In the genomic region with DNA sequence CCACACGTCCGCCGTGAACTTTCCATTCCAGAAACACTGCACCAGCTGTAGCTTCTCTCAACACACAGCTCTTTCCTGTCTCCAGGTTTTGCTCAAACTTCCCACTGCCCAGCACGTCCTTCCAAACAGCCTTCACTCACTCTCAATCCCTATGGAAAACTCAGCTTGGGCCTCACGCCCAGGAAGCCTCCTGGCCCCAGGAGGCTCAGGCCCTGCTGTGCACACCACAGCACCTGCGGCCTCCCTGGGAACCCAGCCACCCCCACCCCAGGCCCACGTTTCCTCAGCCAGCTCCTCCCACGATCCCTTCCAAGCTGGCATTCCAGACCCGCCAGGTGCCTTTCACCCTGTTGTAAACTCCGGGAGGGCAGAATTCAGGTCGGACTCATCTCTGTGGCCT, we compare ENCODE assay signal across 24 cellular contexts. TPM values are rescaled to one million over a fixed set of nuclear protein-coding genes. Genes with fewer than 3 reads are reported as not detected.
DNase-seq lines count a peak whose midpoint lies in the region; ATAC-seq and TF ChIP-seq lines count a peak whose summit lies in the region.
"Had no signal": no experiment of that assay in that cellular context is flagged by ENCODE, and none has a peak within 500 bp of the region (broad histone marks: within the 10 kb centered on the region; RNA-seq: fewer than 3 reads in every experiment).

No MANE protein-coding gene starts in this region.

- no peaks in the 10 kb centered on the region for H3K36me3 ChIP-seq in HEK293 (ENCODE audit: control insufficient read depth in 2 of 2, insufficient read depth in 1 of 2, low read length in 2 of 2)

- H3K27ac Mint-ChIP-seq in WTC11 (no peak overlapping the region), nephron (peak overlapping the region in 2 of 3 experiments; percentile 53 to 60)
- H3K27ac Mint-ChIP-seq in activated T-cell treated with anti-CD3 and anti-CD28 coated beads, Interleukin-2, amount 50 U/mL, for 72 hours, result no peak overlapping the region
- H3K27ac Mint-ChIP-seq: activated naive CD8-positive, alpha-beta T cell; B cell had no signal

- H3K36me3 Mint-ChIP-seq in WTC11 (no peaks in the 10 kb centered on the region), nephron (ENCODE audit: low read depth) (no peaks in the 10 kb centered on the region)
- H3K36me3 Mint-ChIP-seq in activated T-cell treated with anti-CD3 and anti-CD28 coated beads, Interleukin-2, amount 50 U/mL, for 72 hours (ENCODE audit: insufficient read depth in 2 of 2), result no peaks in the 10 kb centered on the region
- H3K36me3 Mint-ChIP-seq: activated naive CD8-positive, alpha-beta T cell had no signal

- H3K9me3 ChIP-seq in HEK293 (ENCODE audit: control insufficient read depth, insufficient read depth, low read depth, low read length), result no peaks in the 10 kb centered on the region

- no peak overlapping the region for H3K4me3 ChIP-seq in HEK293 (ENCODE audit: low read depth, low read length)
- H3K4me3 ChIP-seq: coronary artery, hepatocyte, smooth muscle cell had no signal

- no peaks in the 10 kb centered on the region for H3K9me3 Mint-ChIP-seq in WTC11
- no peaks in the 10 kb centered on the region for H3K9me3 Mint-ChIP-seq in nephron
- no peaks in the 10 kb centered on the region for H3K9me3 Mint-ChIP-seq in activated T-cell treated with anti-CD3 and anti-CD28 coated beads, Interleukin-2, amount 50 U/mL, for 72 hours

- H3K27me3 Mint-ChIP-seq in WTC11 (ENCODE audit: low read depth) (no peaks in the 10 kb centered on the region), nephron (ENCODE audit: low read depth) (peaks cover 29% of the 10 kb centered on the region)
- H3K27me3 Mint-ChIP-seq in activated T-cell treated with anti-CD3 and anti-CD28 coated beads, Interleukin-2, amount 50 U/mL, for 72 hours (ENCODE audit: low read depth), result no peaks in the 10 kb centered on the region
- H3K27me3 Mint-ChIP-seq: activated naive CD8-positive, alpha-beta T cell had no signal

- peak in 2 of 3 experiments; percentile 64 to 65 for DNase-seq in NCI-H1417 (lab: John Stamatoyannopoulos, UW)
- DNase-seq in NCI-H1417 treated with DMSO at 0.1 percent for 48 hours (lab: John Stamatoyannopoulos, UW), result no peak
- no peak for DNase-seq in WTC11 (ENCODE audit: low spot score)
- DNase-seq in activated T-cell treated with anti-CD3 and anti-CD28 coated beads, Interleukin-2, amount 50 U/mL, for 72 hours, result no peak
- DNase-seq in SK-N-DZ (ENCODE audit: low spot score), result no peak
- DNase-seq in stimulated activated CD4-positive, alpha-beta T cell treated with anti-CD3 and anti-CD28 coated beads, Interleukin-4, amount 100 ng/mL, for 4 hours, result no peak
- DNase-seq: activated CD8-positive, alpha-beta memory T cell treated with anti-CD3 and anti-CD28 coated beads for 24 hours; Calu3; GDM1; mammary epithelial cell; NCI-H1694 treated with DMSO at 0.1 percent for 48 hours; NCI-H748 treated with DMSO at 0.1 percent for 48 hours; PC-3; stimulated activated CD4-positive, alpha-beta T cell treated with anti-CD3 and anti-CD28 coated beads, Interleukin-4, amount 100 ng/mL, for 24 hours; T-helper 9 cell had no signal

- H3K27ac ChIP-seq in HEK293 (ENCODE audit: extremely low read depth, low read depth, low read length), result no peak overlapping the region
- H3K27ac ChIP-seq: coronary artery, hepatocyte had no signal

- no peak for ATAC-seq in WTC11
- ATAC-seq in activated T-cell treated with anti-CD3 and anti-CD28 coated beads, Interleukin-2, amount 50 U/mL, for 72 hours (replicated peaks in 1 of 2), result no peak
- ATAC-seq: activated CD4-positive, CD25-positive, alpha-beta regulatory T cell treated with anti-CD3 and anti-CD28 coated beads, Interleukin-2, amount 50 U/mL, for 24 hours; PC-3 had no signal

- H3K4me3 Mint-ChIP-seq in WTC11, result no peak overlapping the region
- no peak overlapping the region for H3K4me3 Mint-ChIP-seq in nephron
- no peak overlapping the region for H3K4me3 Mint-ChIP-seq in activated T-cell treated with anti-CD3 and anti-CD28 coated beads, Interleukin-2, amount 50 U/mL, for 72 hours
- H3K4me3 Mint-ChIP-seq: activated naive CD8-positive, alpha-beta T cell; B cell had no signal

- no peak for TF ChIP-seq CTCF in HEK293 (tag by site-specific recombination; IDR thresholded peaks at IDR 0.05)
- no peak for TF ChIP-seq CTCF in WTC11 (IDR thresholded peaks at IDR 0.05)
- TF ChIP-seq CTCF in nephron (IDR thresholded peaks at IDR 0.05; ENCODE audit: unreplicated experiment in 3 of 3), result no peak

- POLR2A ChIA-PET in HEK293 (lab: Yijun Ruan, JAX) (no interaction called here), WTC11 (lab: Charles Lee) (no interaction called here)

- CTCF ChIA-PET in HEK293 (lab: Yijun Ruan, JAX) (no interaction called here), WTC11 (lab: Charles Lee) (interaction anchor here (0.6 to 1.6 kb wide), 2 partner anchors 9 kb away, joined by 5 read pairs; no protein-coding TSS in a partner anchor)

- H3K4me1 Mint-ChIP-seq in WTC11 (0 out of 2 replicates have a peak, but pooled peaks cover 6% of the 10 kb centered on the region), nephron (peaks cover 33% of the 10 kb centered on the region)
- no peaks in the 10 kb centered on the region for H3K4me1 Mint-ChIP-seq in activated T-cell treated with anti-CD3 and anti-CD28 coated beads, Interleukin-2, amount 50 U/mL, for 72 hours (ENCODE audit: low read depth)
- H3K4me1 Mint-ChIP-seq: B cell had no signal

- no peaks in the 10 kb centered on the region for H3K4me1 ChIP-seq in HEK293 (ENCODE audit: control insufficient read depth, insufficient read depth, low read length)

TF ChIP-seq in HEK293, 187 proteins besides CTCF, POLR2A, EP300 and RAD21 (continues in another document):
- TF ChIP-seq ZNF707 (tag by site-specific recombination; IDR thresholded peaks at IDR 0.05), result no peak
- TF ChIP-seq ZIC2 (tag by site-specific recombination; IDR thresholded peaks at IDR 0.05), result peak; percentile 86
- no peak for TF ChIP-seq ZNF248 (tag by site-specific recombination; IDR thresholded peaks at IDR 0.05)
- no peak for TF ChIP-seq ZBTB17 (tag by site-specific recombination; IDR thresholded peaks at IDR 0.05)
- TF ChIP-seq ZNF768 (tag by site-specific recombination; IDR thresholded peaks at IDR 0.05), result no peak
- TF ChIP-seq, protein P1, sequence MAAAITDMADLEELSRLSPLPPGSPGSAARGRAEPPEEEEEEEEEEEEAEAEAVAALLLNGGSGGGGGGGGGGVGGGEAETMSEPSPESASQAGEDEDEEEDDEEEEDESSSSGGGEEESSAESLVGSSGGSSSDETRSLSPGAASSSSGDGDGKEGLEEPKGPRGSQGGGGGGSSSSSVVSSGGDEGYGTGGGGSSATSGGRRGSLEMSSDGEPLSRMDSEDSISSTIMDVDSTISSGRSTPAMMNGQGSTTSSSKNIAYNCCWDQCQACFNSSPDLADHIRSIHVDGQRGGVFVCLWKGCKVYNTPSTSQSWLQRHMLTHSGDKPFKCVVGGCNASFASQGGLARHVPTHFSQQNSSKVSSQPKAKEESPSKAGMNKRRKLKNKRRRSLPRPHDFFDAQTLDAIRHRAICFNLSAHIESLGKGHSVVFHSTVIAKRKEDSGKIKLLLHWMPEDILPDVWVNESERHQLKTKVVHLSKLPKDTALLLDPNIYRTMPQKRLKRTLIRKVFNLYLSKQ (tag by site-specific recombination; IDR thresholded peaks at IDR 0.05; ENCODE audit: borderline replicate concordance), result no peak

TF ChIP-seq in WTC11, 78 proteins besides CTCF, POLR2A, EP300 and RAD21:
- TF ChIP-seq ZNF423 (CRISPR knock-in tag; IDR thresholded peaks at IDR 0.05), result peak; percentile 75
- TF ChIP-seq NFATC4 (CRISPR knock-in tag; IDR thresholded peaks at IDR 0.05), result no peak
TF ChIP-seq in WTC11: peak in this region for 1.

RNA-seq across cellular contexts. Expression of a gene that starts 35.2 kb away (rescaled TPM):
- 0.27 to 0.50 TPM (median 0.37 TPM) in 3 replicates for total RNA-seq in WTC11 (2021)
- total RNA-seq in activated T-cell treated with anti-CD3 and anti-CD28 coated beads, Interleukin-2, amount 50 U/mL, for 72 hours, result 1 to 10 TPM; 4.6 to 6.9 TPM
- not detected in 2 replicates for polyA plus RNA-seq in SK-N-DZ (2014; cell fraction: cytosol; rRNA removed)
- not detected in 2 replicates for polyA plus RNA-seq in SK-N-DZ (2014; cell fraction: nucleus; rRNA removed)
- total RNA-seq: SK-MEL-5 had no signal

Comparison
In these comparisons a context has a peak if more than half of its experiments do, and no peak if none do; other contexts are left out.
1. DNase-seq: peak in NCI-H1417 (2 of 3); none in NCI-H1417 treated with DMSO at 0.1 percent for 48 hours (single experiment), WTC11 (single experiment), activated T-cell treated with anti-CD3 and anti-CD28 coated beads, Interleukin-2, amount 50 U/mL, for 72 hours (0 of 2), SK-N-DZ (single experiment) and stimulated activated CD4-positive, alpha-beta T cell treated with anti-CD3 and anti-CD28 coated beads, Interleukin-4, amount 100 ng/mL, for 4 hours (0 of 2).
2. H3K27ac Mint-ChIP-seq: peak in nephron (2 of 3); none in WTC11 (single experiment) and activated T-cell treated with anti-CD3 and anti-CD28 coated beads, Interleukin-2, amount 50 U/mL, for 72 hours (single experiment).